ENCODE assay signal across 19 cellular contexts in the genomic region with DNA sequence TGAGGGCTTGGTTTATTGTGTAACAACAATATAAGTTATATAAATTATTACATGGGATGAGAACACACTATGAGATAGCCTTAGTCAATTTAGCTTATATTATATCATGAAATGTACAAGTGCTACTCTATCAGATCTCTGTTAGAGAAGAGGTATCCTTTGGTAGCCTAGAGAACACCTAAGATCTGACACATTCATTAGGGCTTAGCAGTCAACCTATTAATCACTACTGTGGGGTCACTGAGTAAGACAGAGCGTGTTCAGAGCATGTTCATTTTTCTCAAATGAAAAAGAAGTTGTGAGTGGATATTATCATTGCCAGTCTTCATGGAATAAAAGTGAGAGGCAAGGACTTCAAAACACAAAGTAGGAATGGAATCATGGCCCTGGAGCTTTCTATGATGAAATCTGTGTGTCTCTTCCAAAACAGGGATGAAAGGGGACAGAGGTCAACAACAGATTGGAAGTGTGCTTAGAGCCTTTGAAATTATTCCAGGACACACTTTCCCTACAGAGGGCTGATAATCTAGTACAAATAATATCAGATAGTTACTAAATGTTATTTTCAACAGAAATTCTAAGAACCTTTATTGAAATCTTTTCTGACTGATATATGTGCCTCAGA.
DNase-seq lines count a peak whose midpoint lies in the region; ATAC-seq and TF ChIP-seq lines count a peak whose summit lies in the region.
"Had no signal": no experiment of that assay in that cellular context is flagged by ENCODE, and none has a peak within 500 bp of the region (broad histone marks: within the 10 kb centered on the region; RNA-seq: fewer than 3 reads in every experiment).

No MANE protein-coding gene starts in this region.

- no peaks in the 10 kb centered on the region for H3K9me3 Mint-ChIP-seq in CD8-positive, alpha-beta T cell
- no peaks in the 10 kb centered on the region for H3K9me3 Mint-ChIP-seq in central memory CD8-positive, alpha-beta T cell
- H3K9me3 Mint-ChIP-seq: CD4-positive, alpha-beta memory T cell had no signal

- H3K36me3 Mint-ChIP-seq in CD8-positive, alpha-beta T cell: peaks cover 71% of the 10 kb centered on the region
- H3K36me3 Mint-ChIP-seq in central memory CD8-positive, alpha-beta T cell (ENCODE audit: insufficient read depth): peaks cover 8% of the 10 kb centered on the region

- peaks cover 40% of the 10 kb centered on the region for H3K4me1 Mint-ChIP-seq in CD8-positive, alpha-beta T cell (ENCODE audit: low read depth)
- peaks cover 30% of the 10 kb centered on the region for H3K4me1 Mint-ChIP-seq in central memory CD8-positive, alpha-beta T cell
- H3K4me1 Mint-ChIP-seq: CD14-positive monocyte had no signal

- no peak for ATAC-seq in CD8-positive, alpha-beta T cell
- ATAC-seq in central memory CD8-positive, alpha-beta T cell (replicated peaks; ENCODE audit: extremely low read depth, poor library complexity, severe bottlenecking): no peak
- peak; percentile 90 to 100 (median 93) for ATAC-seq in right lobe of liver
- no peak for ATAC-seq in HG02885 (IDR thresholded peaks at IDR 0.05; ENCODE audit: poor library complexity, unreplicated experiment)
- ATAC-seq: A549, HCT116, K562 had no signal

- H3K27me3 Mint-ChIP-seq in CD8-positive, alpha-beta T cell (ENCODE audit: low read depth): no peaks in the 10 kb centered on the region
- no peaks in the 10 kb centered on the region for H3K27me3 Mint-ChIP-seq in central memory CD8-positive, alpha-beta T cell
- H3K27me3 Mint-ChIP-seq: CD4-positive, alpha-beta memory T cell had no signal

- CTCF ChIA-PET in CD8-positive, alpha-beta T cell (lab: Charles Lee): no interaction called here

- 90% methylated on average over 1 of the region's 1 CpG for WGBS in right lobe of liver (ENCODE audit: insufficient coverage, low coverage, low lambda C conversion rate, missing lambda C conversion rate)

- H3K4me1 ChIP-seq in CD8-positive, alpha-beta T cell (ENCODE audit: insufficient read depth, low read length): no peaks in the 10 kb centered on the region
- peaks cover 0 to 12% (median 6%) of the 10 kb centered on the region in 4 donors for H3K4me1 ChIP-seq in right lobe of liver
- H3K4me1 ChIP-seq: A549, BLaER1 had no signal

- no peak for TF ChIP-seq POLR2A in right lobe of liver (IDR thresholded peaks at IDR 0.05)

- H3K4me3 ChIP-seq in CD8-positive, alpha-beta T cell (ENCODE audit: low read depth, low read length): no peak overlapping the region
- H3K4me3 ChIP-seq in right lobe of liver: no peak overlapping the region
- H3K4me3 ChIP-seq: A549, BLaER1, K562 had no signal

- DNase-seq in DMS 273 (lab: John Stamatoyannopoulos, UW; ENCODE audit: unreplicated experiment) (peak; percentile 14), DMS 273 treated with DMSO at 0.1 percent for 48 hours (lab: John Stamatoyannopoulos, UW) (no peak), right lobe of liver (peak in 1 of 3 donors; percentile 46), amygdala (lab: John Stamatoyannopoulos, UW) (no peak), AG20443 (ENCODE audit: low spot score) (no peak)
- DNase-seq in CD8-positive, alpha-beta T cell: no peak
- DNase-seq in central memory CD8-positive, alpha-beta T cell (ENCODE audit: low spot score in 2 of 2): no peak
- DNase-seq: Calu3; CD4-positive, alpha-beta memory T cell; GOT3; H7; IMR-90 had no signal

- H3K9me3 ChIP-seq in CD8-positive, alpha-beta T cell (ENCODE audit: low read length): no peaks in the 10 kb centered on the region
- H3K9me3 ChIP-seq in right lobe of liver: no peaks in the 10 kb centered on the region
- H3K9me3 ChIP-seq: BLaER1 had no signal

- H3K27me3 ChIP-seq in CD8-positive, alpha-beta T cell (ENCODE audit: insufficient read depth, low read length): no peaks in the 10 kb centered on the region
- H3K27me3 ChIP-seq in right lobe of liver: no peaks in the 10 kb centered on the region
- H3K27me3 ChIP-seq: BLaER1 had no signal

- intact Hi-C loops in CD8-positive, alpha-beta T cell (cut with DNase I, micrococcal nuclease): no loop called here
- intact Hi-C loops in right lobe of liver (cut with DNase I): no loop called here

- H3K27ac Mint-ChIP-seq in CD8-positive, alpha-beta T cell: peak overlapping the region; percentile 11
- peak overlapping the region; percentile 25 for H3K27ac Mint-ChIP-seq in central memory CD8-positive, alpha-beta T cell (ENCODE audit: low read depth)
- H3K27ac Mint-ChIP-seq: CD14-positive monocyte had no signal

- H3K36me3 ChIP-seq in CD8-positive, alpha-beta T cell (ENCODE audit: insufficient read depth, low read length): no peaks in the 10 kb centered on the region
- no peaks in the 10 kb centered on the region for H3K36me3 ChIP-seq in right lobe of liver
- H3K36me3 ChIP-seq: BLaER1 had no signal

- H3K4me3 Mint-ChIP-seq in CD8-positive, alpha-beta T cell: no peak overlapping the region
- no peak overlapping the region for H3K4me3 Mint-ChIP-seq in central memory CD8-positive, alpha-beta T cell
- H3K4me3 Mint-ChIP-seq: CD14-positive monocyte; CD4-positive, alpha-beta memory T cell had no signal

- POLR2A ChIA-PET in CD8-positive, alpha-beta T cell (lab: Charles Lee): no interaction called here

- TF ChIP-seq CTCF in CD8-positive, alpha-beta T cell (IDR thresholded peaks at IDR 0.05): no peak
- no peak for TF ChIP-seq CTCF in right lobe of liver (IDR thresholded peaks at IDR 0.05)

- no peak overlapping the region for H3K27ac ChIP-seq in CD8-positive, alpha-beta T cell (ENCODE audit: low read depth, low read length)
- peak overlapping the region in 1 of 3 donors; percentile 54 for H3K27ac ChIP-seq in right lobe of liver
- H3K27ac ChIP-seq: 22Rv1, A549, BLaER1 had no signal

Comparison
In these comparisons a context has a peak if more than half of its experiments do, and no peak if none do; other contexts are left out.
1. ATAC-seq: peak in right lobe of liver (4 of 4); none in CD8-positive, alpha-beta T cell (single experiment), central memory CD8-positive, alpha-beta T cell (single experiment) and HG02885 (single experiment).